15 cellular contexts compared by ENCODE assay signal in the genomic region with DNA sequence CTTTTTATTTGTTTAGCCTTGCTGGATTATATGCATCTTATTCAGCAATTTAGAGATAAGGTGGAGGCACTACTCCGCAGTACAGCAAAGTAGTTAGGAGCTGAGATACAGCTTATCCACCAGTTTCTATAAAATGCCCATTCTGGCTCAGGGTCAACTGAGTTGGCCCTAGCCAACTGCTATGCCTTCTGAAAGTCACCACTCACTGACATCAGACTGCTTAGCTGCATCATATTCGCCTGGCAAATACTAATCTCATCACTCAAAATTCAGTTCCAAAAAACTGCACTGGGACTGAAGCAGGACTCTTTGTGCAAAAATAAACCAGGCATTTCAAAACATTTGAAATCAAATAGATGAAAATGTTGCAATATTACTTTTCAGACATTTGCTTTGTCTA.
A peak's percentile ranks its signal among the peaks of the same experiment; 100 is the strongest.
DNase-seq lines count a peak whose midpoint lies in the region; ATAC-seq and TF ChIP-seq lines count a peak whose summit lies in the region.
"Had no signal": no experiment of that assay in that cellular context is flagged by ENCODE, and none has a peak within 500 bp of the region (broad histone marks: within the 10 kb centered on the region; RNA-seq: fewer than 3 reads in every experiment).

No MANE protein-coding gene starts in this region.

- DNase-seq in CD14-positive monocyte (ENCODE audit: low spot score) (no peak), left ventricle myocardium superior (no peak), spleen (no peak), testis (no peak), anterior cingulate cortex (lab: John Stamatoyannopoulos, UW) (no peak), RWPE1 (ENCODE audit: low spot score) (no peak)
- DNase-seq in naive thymus-derived CD8-positive, alpha-beta T cell = no peak
- DNase-seq: cortex of kidney; erythroblast; kidney; NCI-H1105 treated with DMSO at 0.1 percent for 48 hours; pancreas; stimulated activated CD4-positive, alpha-beta T cell treated with anti-CD3 and anti-CD28 coated beads, Interleukin-12 subunit alpha, Interleukin-12 subunit beta, amount 100 ng/mL, for 4 hours; stimulated activated naive CD8-positive, alpha-beta T cell treated with anti-CD3 and anti-CD28 coated beads, Interleukin-15, Interleukin-2, amounts not matched to agents 100 U/mL and 50 U/mL, for 24 hours had no signal

- intact Hi-C loops in CD14-positive monocyte (cut with micrococcal nuclease) = loop anchor here in 1 of 2 donors (10.0 kb wide), 1 partner anchor 545 kb away; no protein-coding TSS in a partner anchor
- intact Hi-C loops in left ventricle myocardium superior (cut with micrococcal nuclease) = no loop called here
- intact Hi-C loops in spleen (cut with DNase I; ENCODE audit: low total_unique reads) = no loop called here
- intact Hi-C loops in testis (cut with DNase I; ENCODE audit: low total_unique reads) = no loop called here

- H3K27me3 ChIP-seq in spleen (replicated peaks in 1 of 7) (no peaks in the 10 kb centered on the region), testis (no peaks in the 10 kb centered on the region)
- H3K27me3 ChIP-seq: pancreas had no signal

- no peak overlapping the region for H3K4me3 Mint-ChIP-seq in CD14-positive monocyte
- no peak overlapping the region for H3K4me3 Mint-ChIP-seq in naive thymus-derived CD8-positive, alpha-beta T cell

- H3K36me3 ChIP-seq in spleen (no peaks in the 10 kb centered on the region), testis (ENCODE audit: low read depth, missing control alignments) (no peaks in the 10 kb centered on the region)
- H3K36me3 ChIP-seq: pancreas had no signal

- H3K27ac ChIP-seq in cingulate gyrus (ENCODE audit: low read depth, low read length) = peak overlapping the region; percentile 70
- H3K27ac ChIP-seq in spleen = peak overlapping the region in 7 of 8 donors; percentile 45 to 76 (median 59)
- peak overlapping the region in 1 of 2 donors; percentile 74 for H3K27ac ChIP-seq in testis
- no peak overlapping the region for H3K27ac ChIP-seq in RWPE1

- H3K27me3 Mint-ChIP-seq in CD14-positive monocyte (ENCODE audit: low read depth in 3 of 3) = peaks cover 0 to 2% (median 0%) of the 10 kb centered on the region in 3 donors
- H3K27me3 Mint-ChIP-seq in naive thymus-derived CD8-positive, alpha-beta T cell = no peaks in the 10 kb centered on the region

- POLR2A ChIA-PET in naive thymus-derived CD8-positive, alpha-beta T cell (lab: Charles Lee) = no interaction called here
- POLR2A ChIA-PET in RWPE1 (lab: Yijun Ruan, JAX; ENCODE audit: low non-redundant PET) = no interaction called here

- peak overlapping the region; percentile 91 to 96 (median 93) for H3K27ac Mint-ChIP-seq in CD14-positive monocyte
- no peak overlapping the region for H3K27ac Mint-ChIP-seq in naive thymus-derived CD8-positive, alpha-beta T cell

- H3K4me3 ChIP-seq in spleen = no peak overlapping the region
- no peak overlapping the region for H3K4me3 ChIP-seq in testis
- H3K4me3 ChIP-seq: pancreas had no signal

- CTCF ChIA-PET in RWPE1 (lab: Yijun Ruan, JAX) = interaction anchor here (0.6 kb wide), 1 partner anchor 221 kb away, joined by 6 read pairs; no protein-coding TSS in a partner anchor

- no peaks in the 10 kb centered on the region for H3K9me3 ChIP-seq in spleen
- no peaks in the 10 kb centered on the region for H3K9me3 ChIP-seq in testis
- H3K9me3 ChIP-seq: pancreas had no signal

- H3K4me1 Mint-ChIP-seq in CD14-positive monocyte = peaks cover 62% of the 10 kb centered on the region
- H3K4me1 Mint-ChIP-seq in naive thymus-derived CD8-positive, alpha-beta T cell = peaks cover 2 to 8% (median 3%) of the 10 kb centered on the region in 4 donors

- H3K4me1 ChIP-seq in spleen (peaks cover 19 to 60% (median 40%) of the 10 kb centered on the region in 6 donors), testis (peaks cover 41% of the 10 kb centered on the region)

- peak; percentile 65 for ATAC-seq in left ventricle myocardium superior
- ATAC-seq in naive thymus-derived CD8-positive, alpha-beta T cell = no peak
- ATAC-seq: stimulated activated naive CD8-positive, alpha-beta T cell treated with anti-CD3 and anti-CD28 coated beads, Interleukin-15, Interleukin-2, amounts not matched to agents 100 U/mL and 50 U/mL, for 24 hours had no signal

- WGBS in spleen, 5 donors = 69 to 86% (median 78%) methylated on average over 2 of the region's 2 CpGs
- WGBS in testis, 2 donors = 37 to 51% methylated on average over 2 of the region's 2 CpGs

- no peaks in the 10 kb centered on the region for H3K36me3 Mint-ChIP-seq in CD14-positive monocyte
- H3K36me3 Mint-ChIP-seq in naive thymus-derived CD8-positive, alpha-beta T cell = no peaks in the 10 kb centered on the region

- no peaks in the 10 kb centered on the region for H3K9me3 Mint-ChIP-seq in CD14-positive monocyte
- no peaks in the 10 kb centered on the region for H3K9me3 Mint-ChIP-seq in naive thymus-derived CD8-positive, alpha-beta T cell

- TF ChIP-seq POLR2A in spleen (IDR thresholded peaks at IDR 0.05) (no peak), testis (IDR thresholded peaks at IDR 0.05) (no peak)

- TF ChIP-seq CTCF in CD14-positive monocyte (IDR thresholded peaks at IDR 0.05) (no peak), spleen (IDR thresholded peaks at IDR 0.05 in 8 of 11, conservative IDR thresholded peaks at IDR 0.05 in 3 of 11) (no peak), testis (IDR thresholded peaks at IDR 0.05) (no peak), RWPE1 (conservative IDR thresholded peaks at IDR 0.05; ENCODE audit: low read depth) (no peak)

Comparison
In these comparisons a context has a peak if more than half of its experiments do, and no peak if none do; other contexts are left out.
1. H3K27ac Mint-ChIP-seq: peak in CD14-positive monocyte (7 of 7); none in naive thymus-derived CD8-positive, alpha-beta T cell (0 of 10).